10 cellular contexts compared by ENCODE assay signal in the genomic region with DNA sequence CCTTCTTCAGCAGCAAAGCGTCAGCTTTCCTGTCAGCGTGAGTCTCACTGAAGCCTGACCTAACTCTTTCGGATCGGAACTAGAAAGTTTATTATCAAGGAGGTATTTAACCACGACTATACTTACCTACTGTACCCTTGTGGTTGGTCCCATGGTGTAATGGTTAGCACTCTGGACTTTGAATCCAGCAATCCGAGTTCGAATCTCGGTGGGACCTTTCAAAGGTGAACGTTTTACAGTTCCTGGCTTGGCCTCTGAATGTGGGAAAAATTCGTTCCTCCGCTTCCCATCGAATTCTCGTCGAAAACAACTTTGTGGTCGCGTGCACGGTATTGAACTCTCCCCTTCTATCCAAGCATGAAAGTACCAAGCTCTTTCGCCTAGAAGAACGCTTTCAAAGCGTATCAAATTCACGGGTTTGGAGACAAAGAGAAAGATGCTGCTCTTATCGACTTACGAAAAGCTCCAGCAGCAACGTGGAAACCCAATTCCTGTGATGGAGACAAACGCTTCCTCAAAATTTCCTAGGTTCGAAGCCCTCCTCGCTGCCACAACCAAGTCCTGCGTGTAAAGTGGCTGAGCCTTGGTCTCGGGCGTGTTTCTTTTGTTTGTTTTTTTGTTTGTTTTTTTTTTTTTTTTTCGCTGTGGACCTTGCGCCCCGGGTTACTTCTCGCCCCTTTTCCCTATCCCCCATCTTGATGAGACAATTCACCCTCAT.
DNase-seq lines count a peak whose midpoint lies in the region; ATAC-seq lines count a peak whose summit lies in the region.
"Had no signal": no experiment of that assay in that cellular context is flagged by ENCODE, and none has a peak within 500 bp of the region (broad histone marks: within the 10 kb centered on the region; RNA-seq: fewer than 3 reads in every experiment).

No MANE protein-coding gene starts in this region.

- DNase-seq in NOMO-1 treated with DMSO at 0.1 percent for 48 hours (lab: John Stamatoyannopoulos, UW; ENCODE audit: unreplicated experiment) (peak; percentile 23), NOMO-1 treated with dmso at 0.1 percent for 144 hours (lab: John Stamatoyannopoulos, UW; ENCODE audit: unreplicated experiment) (no peak), NCI-H774 (lab: John Stamatoyannopoulos, UW) (peak; percentile 88), amniotic epithelial cell (ENCODE audit: low read depth) (peak; percentile 94), iPS-NIHi11 (ENCODE audit: low spot score) (peak; percentile 67), GM19238 (ENCODE audit: insufficient read length, low spot score) (no peak)
- peak; percentile 20 for DNase-seq in stimulated activated CD8-positive, alpha-beta memory T cell treated with anti-CD3 and anti-CD28 coated beads, Interleukin-7, amount 100 ng/mL, for 24 hours (ENCODE audit: low read depth)
- DNase-seq: DND-41, heart right ventricle had no signal

- ATAC-seq in HG02884 (IDR thresholded peaks at IDR 0.05; ENCODE audit: unreplicated experiment): peak; percentile 40

Comparison
In these comparisons a context has a peak if more than half of its experiments do, and no peak if none do; other contexts are left out.
1. DNase-seq: peak in NOMO-1 treated with DMSO at 0.1 percent for 48 hours (single experiment), NCI-H774 (single experiment), amniotic epithelial cell (single experiment), iPS-NIHi11 (single experiment) and stimulated activated CD8-positive, alpha-beta memory T cell treated with anti-CD3 and anti-CD28 coated beads, Interleukin-7, amount 100 ng/mL, for 24 hours (single experiment); none in NOMO-1 treated with dmso at 0.1 percent for 144 hours (single experiment) and GM19238 (single experiment).